27 cellular contexts compared by ENCODE assay signal in genomic region chr3:166879661-166880060, GRCh38.
"Had no signal": no experiment of that assay in that cellular context is flagged by ENCODE, and none has a peak within 500 bp of the region (broad histone marks: within the 10 kb centered on the region; RNA-seq: fewer than 3 reads in every experiment).

No MANE protein-coding gene starts in this region.

- ATAC-seq: T-cell had no signal

- H3K36me3 ChIP-seq: brain microvascular endothelial cell, cardiac muscle cell had no signal

- DNase-seq: activated CD4-positive, alpha-beta memory T cell treated with anti-CD3 and anti-CD28 coated beads for 36 hours; activated CD4-positive, alpha-beta T cell treated with anti-CD3 and anti-CD28 coated beads, Interleukin-2, amount 10 ng/mL, durations not matched to agents 7 days and 5 days; activated CD4-positive, CD25-positive, alpha-beta regulatory T cell; activated CD8-positive, alpha-beta memory T cell treated with anti-CD3 and anti-CD28 coated beads for 24 hours; activated gamma-delta T cell treated with Interleukin-2 at 50 U/mL for 16 hours; activated naive CD4-positive, alpha-beta T cell treated with anti-CD3 and anti-CD28 coated beads, Interleukin-2, amount 10 ng/mL, durations not matched to agents 7 days and 5 days; activated naive CD8-positive, alpha-beta T cell treated with anti-CD3 and anti-CD28 coated beads for 36 hours; activated T-cell treated with anti-CD3 and anti-CD28 coated beads, Interleukin-2, amount 50 U/mL, for 48 hours; brain microvascular endothelial cell; NCI-H1105 treated with DMSO at 0.1 percent for 48 hours; NCI-H1436 treated with DMSO at 0.1 percent for 48 hours; NCI-H187; NCI-H2081; NCI-H2171; NCI-H2227 treated with DMSO at 0.1 percent for 48 hours; NCI-H446 treated with DMSO at 0.1 percent for 48 hours; NCI-H524 treated with DMSO at 0.1 percent for 48 hours; NCI-H82; PC-9; SIG-M5; T-cell; T-helper 2 cell; T1000 had no signal

- H3K4me3 ChIP-seq: cardiac muscle cell, PC-9, SK-N-MC had no signal

- H3K27me3 ChIP-seq: brain microvascular endothelial cell, cardiac muscle cell had no signal

- H3K27ac ChIP-seq: brain microvascular endothelial cell, cardiac muscle cell, KMS-11, PC-9, SK-N-MC, VCaP had no signal

- H3K4me2 ChIP-seq: KMS-11, PC-9 had no signal

- H3K9ac ChIP-seq: KMS-11 had no signal
